In genomic region chr1:66325594-66326380, GRCh38 we compare ENCODE assay signal across 1 cellular context.
TF ChIP-seq lines count a peak whose summit lies in the region.

No MANE protein-coding gene starts in this region.

TF ChIP-seq in GM23338, 12 proteins besides CTCF, POLR2A, EP300 and RAD21 (continued from another document):
- TF ChIP-seq ZNF462 (CRISPR knock-in tag; IDR thresholded peaks at IDR 0.05), result no peak
- no peak for TF ChIP-seq REST (IDR thresholded peaks at IDR 0.05; ENCODE audit: unreplicated experiment)
- no peak for TF ChIP-seq EZH2 (IDR thresholded peaks at IDR 0.05; ENCODE audit: low read depth, unreplicated experiment)
- TF ChIP-seq ZNF114 (CRISPR knock-in tag; IDR thresholded peaks at IDR 0.05), result no peak
- TF ChIP-seq, protein P1, sequence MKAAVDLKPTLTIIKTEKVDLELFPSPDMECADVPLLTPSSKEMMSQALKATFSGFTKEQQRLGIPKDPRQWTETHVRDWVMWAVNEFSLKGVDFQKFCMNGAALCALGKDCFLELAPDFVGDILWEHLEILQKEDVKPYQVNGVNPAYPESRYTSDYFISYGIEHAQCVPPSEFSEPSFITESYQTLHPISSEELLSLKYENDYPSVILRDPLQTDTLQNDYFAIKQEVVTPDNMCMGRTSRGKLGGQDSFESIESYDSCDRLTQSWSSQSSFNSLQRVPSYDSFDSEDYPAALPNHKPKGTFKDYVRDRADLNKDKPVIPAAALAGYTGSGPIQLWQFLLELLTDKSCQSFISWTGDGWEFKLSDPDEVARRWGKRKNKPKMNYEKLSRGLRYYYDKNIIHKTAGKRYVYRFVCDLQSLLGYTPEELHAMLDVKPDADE (IDR thresholded peaks at IDR 0.05), result no peak
TF ChIP-seq in GM23338: peak in this region for 0.
